ENCODE assay signal across 20 cellular contexts in the genomic region with DNA sequence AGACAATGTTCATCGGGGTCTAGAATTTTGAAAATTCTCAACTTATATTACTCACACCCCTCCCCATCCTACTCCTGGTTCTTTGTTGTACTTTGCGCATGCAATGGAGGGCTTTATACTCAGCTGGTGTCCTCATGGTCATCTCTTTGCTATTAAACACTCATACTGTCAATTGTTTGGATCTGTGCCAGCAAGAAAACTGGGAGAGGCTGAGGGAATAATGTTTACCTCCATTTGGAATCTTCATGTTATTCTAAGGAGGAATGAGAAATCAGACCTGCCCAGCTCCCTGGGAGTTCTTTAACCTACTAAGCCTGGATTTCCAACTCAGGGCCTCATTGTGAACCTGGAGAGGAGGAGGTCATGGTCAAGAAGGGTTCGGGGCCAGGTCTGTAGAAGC.
"Had no signal": no experiment of that assay in that cellular context is flagged by ENCODE, and none has a peak within 500 bp of the region (broad histone marks: within the 10 kb centered on the region; RNA-seq: fewer than 3 reads in every experiment).

No MANE protein-coding gene starts in this region.

- H3K9ac ChIP-seq: neural progenitor cell had no signal

- H3K36me3 Mint-ChIP-seq: natural killer cell treated with Interleukin-12 subunit alpha and Interleukin-12 subunit beta and Interleukin-15 and Interleukin-18, amount 100 ng/mL, for 72 hours; neural progenitor cell had no signal

- H3K9me3 Mint-ChIP-seq: natural killer cell treated with Interleukin-12 subunit alpha and Interleukin-12 subunit beta and Interleukin-15 and Interleukin-18, amount 100 ng/mL, for 72 hours had no signal

- DNase-seq: effector CD4-positive, alpha-beta T cell; endodermal cell; erythroblast; foreskin melanocyte; head of caudate nucleus; nucleus accumbens; pancreas; right cardiac atrium; small intestine; stimulated activated CD4-positive, alpha-beta T cell treated with anti-CD3 and anti-CD28 coated beads, Interleukin-2, amount 100 ng/mL, for 48 hours; stimulated activated naive CD8-positive, alpha-beta T cell treated with anti-CD3 and anti-CD28 coated beads, Interleukin-15, Interleukin-2, amounts not matched to agents 100 U/mL and 50 U/mL, for 24 hours; tibial artery; upper lobe of right lung had no signal

- H3K36me3 ChIP-seq: neural progenitor cell, pancreas, tibial artery, upper lobe of right lung, vagina had no signal

- FAIRE-seq: endothelial cell of umbilical vein, pancreas, small intestine had no signal

- ATAC-seq: natural killer cell treated with Interleukin-12 subunit alpha and Interleukin-12 subunit beta and Interleukin-15 and Interleukin-18, amount 100 ng/mL, for 72 hours; right cardiac atrium; stimulated activated naive CD8-positive, alpha-beta T cell treated with anti-CD3 and anti-CD28 coated beads, Interleukin-15, Interleukin-2, amounts not matched to agents 100 U/mL and 50 U/mL, for 24 hours; upper lobe of right lung had no signal

- H3K4me2 ChIP-seq: hepatocyte, neural progenitor cell had no signal

- H3K27ac Mint-ChIP-seq: endodermal cell; natural killer cell treated with Interleukin-12 subunit alpha and Interleukin-12 subunit beta and Interleukin-15 and Interleukin-18, amount 100 ng/mL, for 72 hours; neural progenitor cell; progenitor cell of endocrine pancreas had no signal

- H2AFZ ChIP-seq: hepatocyte, neural progenitor cell had no signal

- H3K4me3 Mint-ChIP-seq: endodermal cell; natural killer cell treated with Interleukin-12 subunit alpha and Interleukin-12 subunit beta and Interleukin-15 and Interleukin-18, amount 100 ng/mL, for 72 hours; neural progenitor cell had no signal

- H3K27ac ChIP-seq: coronary artery, hepatocyte, neural progenitor cell, pancreas, tibial artery, upper lobe of right lung, vagina had no signal

- H3K4me3 ChIP-seq: coronary artery, hepatocyte, neural progenitor cell, pancreas, tibial artery, upper lobe of right lung, vagina had no signal

- H3K27me3 Mint-ChIP-seq: progenitor cell of endocrine pancreas had no signal

- H3K79me2 ChIP-seq: hepatocyte had no signal

- H3K27me3 ChIP-seq: hepatocyte, neural progenitor cell, pancreas, tibial artery, upper lobe of right lung, vagina had no signal

- H3K9me3 ChIP-seq: pancreas, tibial artery, upper lobe of right lung, vagina had no signal

- H3K4me1 ChIP-seq: neural progenitor cell, pancreas, tibial artery, upper lobe of right lung had no signal
